Comparison of ENCODE assay signal across 9 cellular contexts in the genomic region with DNA sequence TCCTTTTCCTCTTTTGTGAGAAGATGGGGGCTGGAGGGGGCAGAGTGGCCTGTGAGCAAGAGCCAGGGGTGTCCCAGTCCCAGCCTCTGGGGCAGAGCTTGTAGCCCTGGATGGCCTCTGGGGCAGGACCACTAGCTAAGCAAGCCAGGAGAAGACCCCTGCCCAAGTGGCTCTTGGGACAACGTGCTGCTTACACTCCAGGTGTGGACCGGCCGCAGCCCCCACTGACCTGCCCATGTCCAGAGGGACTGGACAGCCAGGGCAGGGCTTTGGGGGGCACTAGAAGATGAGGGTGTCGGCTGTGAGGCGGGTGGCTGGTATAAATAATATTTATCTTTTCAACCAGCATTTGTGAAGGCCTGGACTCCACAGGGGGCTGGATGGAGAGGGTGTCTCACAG. TPM values are rescaled to one million over a fixed set of nuclear protein-coding genes. Genes with fewer than 3 reads are reported as not detected.
"Had no signal": no experiment of that assay in that cellular context is flagged by ENCODE, and none has a peak within 500 bp of the region (broad histone marks: within the 10 kb centered on the region; RNA-seq: fewer than 3 reads in every experiment).

No MANE protein-coding gene starts in this region.

- DNase-seq: GDM1, GF-D8 had no signal

- ATAC-seq: GM12878 had no signal

- FAIRE-seq: G401.6, GM12878, GM12891, GM12892, GM18507, GM19239 had no signal

- H3K4me3 ChIP-seq: GM12878 had no signal

RNA-seq across cellular contexts. Expression of a gene that starts 9.2 kb away (rescaled TPM):
- total RNA-seq: G401, GM12878 had no signal
- polyA plus RNA-seq: GM12878 had no signal

RNA-seq across cellular contexts. Expression of a gene that starts 51.4 kb away (rescaled TPM):
- total RNA-seq: G401 had no signal
- polyA plus RNA-seq: GM12878 had no signal
